ENCODE assay signal across 14 cellular contexts in genomic region chr11:115927823-115928329, GRCh38.
A peak's percentile ranks its signal among the peaks of the same experiment; 100 is the strongest.
DNase-seq lines count a peak whose midpoint lies in the region; ATAC-seq and TF ChIP-seq lines count a peak whose summit lies in the region.
"Had no signal": no experiment of that assay in that cellular context is flagged by ENCODE, and none has a peak within 500 bp of the region (broad histone marks: within the 10 kb centered on the region; RNA-seq: fewer than 3 reads in every experiment).

No MANE protein-coding gene starts in this region.

- H3K36me3 ChIP-seq in left ventricle myocardium inferior, result no peaks in the 10 kb centered on the region
- H3K36me3 ChIP-seq: SJSA1 had no signal

- no peak for TF ChIP-seq CTCF in left ventricle myocardium inferior (IDR thresholded peaks at IDR 0.05; ENCODE audit: borderline replicate concordance)

- no peak overlapping the region for H3K27ac ChIP-seq in left ventricle myocardium inferior (replicated peaks)
- H3K27ac ChIP-seq: SJSA1 had no signal

- peaks cover 13% of the 10 kb centered on the region for H3K27me3 ChIP-seq in left ventricle myocardium inferior (ENCODE audit: low read depth)
- H3K27me3 ChIP-seq: SJSA1 had no signal

- no peak overlapping the region for H3K4me3 ChIP-seq in left ventricle myocardium inferior
- H3K4me3 ChIP-seq: SJSA1 had no signal

- H3K9me3 ChIP-seq in left ventricle myocardium inferior (replicated peaks), result no peaks in the 10 kb centered on the region
- H3K9me3 ChIP-seq: SJSA1 had no signal

- peaks cover 21% of the 10 kb centered on the region for H3K4me1 ChIP-seq in left ventricle myocardium inferior

- intact Hi-C loops in left ventricle myocardium inferior (cut with micrococcal nuclease), result no loop called here

- TF ChIP-seq POLR2A in GM18505 (IDR thresholded peaks at IDR 0.05; ENCODE audit: borderline replicate concordance, extremely low read depth, insufficient read depth, insufficient read length), result peak; percentile 41

- ATAC-seq in GM18505 (IDR thresholded peaks at IDR 0.05; ENCODE audit: unreplicated experiment) (peak; percentile 24), GM19455 (IDR thresholded peaks at IDR 0.05; ENCODE audit: unreplicated experiment) (peak; percentile 51), HG02852 (IDR thresholded peaks at IDR 0.05; ENCODE audit: unreplicated experiment) (peak; percentile 33), HG03565 (IDR thresholded peaks at IDR 0.05; ENCODE audit: unreplicated experiment) (peak; percentile 20)
- ATAC-seq: activated CD4-positive, alpha-beta T cell treated with anti-CD3 and anti-CD28 coated beads for 36 hours; natural killer cell treated with Interleukin-12 subunit alpha and Interleukin-12 subunit beta and Interleukin-15 and Interleukin-18, amount 100 ng/mL, for 72 hours had no signal

- DNase-seq in GM19238 (ENCODE audit: insufficient read length, low spot score) (no peak), left ventricle myocardium inferior (no peak), DMS79 (lab: John Stamatoyannopoulos, UW) (no peak)
- no peak for DNase-seq in stimulated activated CD4-positive, alpha-beta T cell treated with anti-CD3 and anti-CD28 coated beads, Interleukin-1b, Interleukin-23, amount 100 ng/mL, for 48 hours
- DNase-seq: activated CD4-positive, alpha-beta T cell treated with anti-CD3 and anti-CD28 coated beads for 36 hours; activated gamma-delta T cell; NCI-H226; stimulated activated CD4-positive, alpha-beta T cell treated with anti-CD3 and anti-CD28 coated beads, Interleukin-12 subunit alpha, Interleukin-12 subunit beta, amount 100 ng/mL, for 4 hours had no signal
